In genomic region chr7:75534727-75535307, GRCh38 we compare ENCODE assay signal across 10 cellular contexts. TPM values are rescaled to one million over a fixed set of nuclear protein-coding genes. Genes with fewer than 3 reads are reported as not detected.
DNase-seq lines count a peak whose midpoint lies in the region; ATAC-seq and TF ChIP-seq lines count a peak whose summit lies in the region.
"Had no signal": no experiment of that assay in that cellular context is flagged by ENCODE, and none has a peak within 500 bp of the region (broad histone marks: within the 10 kb centered on the region; RNA-seq: fewer than 3 reads in every experiment).

No MANE protein-coding gene starts in this region.

- H2AFZ ChIP-seq in GM23248 (no peak overlapping the region), PC-3 (ENCODE audit: low read length) (peak overlapping the region; percentile 37)

- no peaks in the 10 kb centered on the region for H4K20me1 ChIP-seq in GM23248 (ENCODE audit: insufficient read depth)
- no peaks in the 10 kb centered on the region for H4K20me1 ChIP-seq in PC-3 (ENCODE audit: low read length)

- H3K4me1 ChIP-seq in GM23248 (ENCODE audit: insufficient read depth) (peaks cover 13% of the 10 kb centered on the region), PC-3 (ENCODE audit: insufficient read depth, low read length) (peaks cover 10% of the 10 kb centered on the region), heart left ventricle (peaks cover 0 to 8% (median 0%) of the 10 kb centered on the region in 12 donors)

- no peak for TF ChIP-seq CTCF in PC-3 (conservative IDR thresholded peaks at IDR 0.05; ENCODE audit: low read depth, low read length)
- no peak for TF ChIP-seq CTCF in heart left ventricle (IDR thresholded peaks at IDR 0.05)

- in situ Hi-C loops in GM23248 (cut with MboI) = no loop called here

- no TSS peak for BruUV-seq in PC-3 (replicated peaks; lab: Mats Ljungman, UMichigan)

- 27 to 36% methylated on average over 8 of the region's 8 CpGs for WGBS in GM23248 (ENCODE audit: low coverage in 1 of 2, low lambda C conversion rate in 2 of 2, missing lambda C conversion rate in 2 of 2), 2 experiments
- WGBS in heart left ventricle, 4 donors = 76 to 82% (median 78%) methylated on average over 8 of the region's 8 CpGs

- H3K9me3 ChIP-seq in GM23248 (ENCODE audit: low read depth) (no peaks in the 10 kb centered on the region), PC-3 (ENCODE audit: low read length) (no peaks in the 10 kb centered on the region), heart left ventricle (no peaks in the 10 kb centered on the region)

- H3F3A ChIP-seq in GM23248 (ENCODE audit: insufficient read depth) = peaks cover 21% of the 10 kb centered on the region
- H3F3A ChIP-seq in PC-3 (ENCODE audit: low read length, unreplicated experiment) = no peaks in the 10 kb centered on the region

- H3K4me3 ChIP-seq in GM23248 = 0 out of 2 replicates have a peak overlapping the region, but pooled peaks have one; percentile 1
- H3K4me3 ChIP-seq in PC-3 (ENCODE audit: low read length) = no peak overlapping the region
- no peak overlapping the region for H3K4me3 ChIP-seq in heart left ventricle

- CTCF ChIA-PET in PC-3 (lab: Charles Lee) = interaction anchor here (0.5 to 0.6 kb wide), 2 partner anchors 97 to 1910 kb away, joined by 3 to 4 read pairs; no protein-coding TSS in a partner anchor

- H3K36me3 ChIP-seq in GM23248 (ENCODE audit: low read depth) (peaks cover 7% of the 10 kb centered on the region; the same call in 1 of the 2 replicates), PC-3 (ENCODE audit: low read depth, low read length) (no peaks in the 10 kb centered on the region), heart left ventricle (peaks cover 0 to 46% (median 39%) of the 10 kb centered on the region in 9 donors)

- H3K9ac ChIP-seq in GM23248 (no peak overlapping the region), PC-3 (ENCODE audit: low read length) (no peak overlapping the region)
- H3K9ac ChIP-seq: KMS-11 had no signal

- TF ChIP-seq POLR2A in heart left ventricle (IDR thresholded peaks at IDR 0.05) = no peak

- H3K27me3 ChIP-seq in GM23248 (replicated peaks; ENCODE audit: insufficient read depth) (no peaks in the 10 kb centered on the region), PC-3 (ENCODE audit: low read length) (no peaks in the 10 kb centered on the region), heart left ventricle (no peaks in the 10 kb centered on the region)

- ATAC-seq in PC-3 (peak; percentile 78), GM21381 (IDR thresholded peaks at IDR 0.05; ENCODE audit: unreplicated experiment) (no peak), HG03045 (IDR thresholded peaks at IDR 0.05; ENCODE audit: unreplicated experiment) (no peak), heart left ventricle (no peak)

- H3K9me2 ChIP-seq in GM23248 (ENCODE audit: insufficient read depth) (no peaks in the 10 kb centered on the region), PC-3 (replicated peaks; ENCODE audit: low read length) (no peaks in the 10 kb centered on the region)

- no peak overlapping the region for H3K27ac ChIP-seq in GM23248
- H3K27ac ChIP-seq in PC-3 (ENCODE audit: low read length) = no peak overlapping the region
- H3K27ac ChIP-seq in heart left ventricle = peak overlapping the region in 1 of 12 donors; percentile 67
- H3K27ac ChIP-seq: KMS-11 had no signal

- DNase-seq in GM03348 (ENCODE audit: low spot score) = peak; percentile 62
- DNase-seq in GM23248 = peak; percentile 77
- DNase-seq in PC-3 = peak; percentile 47
- peak; percentile 3 for DNase-seq in kidney glomerular epithelial cell (lab: John Stamatoyannopoulos, UW)
- no peak for DNase-seq in NCI-H345 treated with DMSO at 0.1 percent for 48 hours (lab: John Stamatoyannopoulos, UW; ENCODE audit: unreplicated experiment)
- DNase-seq in heart left ventricle = no peak

- POLR2A ChIA-PET in PC-3 (lab: Charles Lee; ENCODE audit: unreplicated experiment) = interaction anchor here (0.6 kb wide), 1 partner anchor 252 kb away, joined by 9 read pairs; no protein-coding TSS in a partner anchor

- H3K79me2 ChIP-seq in GM23248 (ENCODE audit: insufficient read depth) (no peaks in the 10 kb centered on the region), PC-3 (ENCODE audit: low read length) (no peaks in the 10 kb centered on the region)

- H3K4me2 ChIP-seq in GM23248 (ENCODE audit: unreplicated experiment) (no peak overlapping the region), PC-3 (ENCODE audit: low read length) (peak overlapping the region; percentile 48)
- H3K4me2 ChIP-seq: KMS-11 had no signal

- intact Hi-C loops in PC-3 (cut with micrococcal nuclease) = no loop called here
- intact Hi-C loops in heart left ventricle (cut with DNase I) = loop anchor here in 4 of 10 donors (5.0 to 10.0 kb wide), 4 partner anchors 70 to 230 kb away; no protein-coding TSS in a partner anchor

RNA-seq across cellular contexts. Expression of gene SPDYE5, which starts 42.7 kb away (rescaled TPM):
- not detected in 2 replicates for total RNA-seq in GM23248 (2014; rRNA removed; shearing (Covaris generic))
- polyA plus RNA-seq in GM23248 (2016; fragmentation: Nextera tagmentation; extraction: Ambion mirVana) (0.38 and 0.74 TPM in 2 replicates), heart left ventricle (under 1 TPM in 1 of 2 donors, not detected in 1; 0.11 TPM)
- total RNA-seq in PC-3 (2014; rRNA removed) (0.18 TPM in 1 of 2 replicates, not detected in the other), heart left ventricle (not detected)
- total RNA-seq: epithelial cell of proximal tubule had no signal

RNA-seq across cellular contexts. Expression of gene POM121C, which starts 48.7 kb away (rescaled TPM):
- 8.6 and 14.9 TPM in 2 replicates for total RNA-seq in GM23248 (2014; rRNA removed; shearing (Covaris generic))
- 22.8 and 27.7 TPM in 2 replicates for polyA plus RNA-seq in GM23248 (2016; fragmentation: Nextera tagmentation; extraction: Ambion mirVana)
- total RNA-seq in PC-3 (2014; rRNA removed) = 11.0 and 23.8 TPM in 2 replicates
- 10 to 100 TPM; 10.8 to 33.2 (median 19.9) TPM for total RNA-seq in heart left ventricle
- 10 to 100 TPM in 1 of 2 donors, 1 to 10 TPM in 1; 10.0 to 17.4 TPM for polyA plus RNA-seq in heart left ventricle

Comparison
In these comparisons a context has a peak if more than half of its experiments do, and no peak if none do; other contexts are left out.
1. DNase-seq: peak in GM03348 (single experiment), GM23248 (single experiment), PC-3 (single experiment) and kidney glomerular epithelial cell (single experiment); none in NCI-H345 treated with DMSO at 0.1 percent for 48 hours (single experiment) and heart left ventricle (0 of 5).